11 cellular contexts compared by ENCODE assay signal in genomic region chr2:177244244-177244771, GRCh38. TPM values are rescaled to one million over a fixed set of nuclear protein-coding genes. Genes with fewer than 3 reads are reported as not detected.
A peak's percentile ranks its signal among the peaks of the same experiment; 100 is the strongest.
DNase-seq lines count a peak whose midpoint lies in the region; TF ChIP-seq lines count a peak whose summit lies in the region.
"Had no signal": no experiment of that assay in that cellular context is flagged by ENCODE, and none has a peak within 500 bp of the region (broad histone marks: within the 10 kb centered on the region; RNA-seq: fewer than 3 reads in every experiment).

No MANE protein-coding gene starts in this region.

- no peak overlapping the region for H3K27ac ChIP-seq in CD4-positive, alpha-beta memory T cell (ENCODE audit: low read depth, low read length)
- H3K27ac ChIP-seq in esophagus (ENCODE audit: low read depth in 2 of 2, low read length in 1 of 2) (peak overlapping the region; percentile 0 to 60), sigmoid colon (peak overlapping the region; percentile 43 to 91 (median 82))

- intact Hi-C loops in CD4-positive, alpha-beta memory T cell (cut with micrococcal nuclease), result no loop called here
- intact Hi-C loops in sigmoid colon (cut with DNase I), result no loop called here

- no peaks in the 10 kb centered on the region for H3K9me3 ChIP-seq in CD4-positive, alpha-beta memory T cell (ENCODE audit: control insufficient read depth in 1 of 2, low read length in 2 of 2)
- H3K9me3 ChIP-seq in esophagus (ENCODE audit: control insufficient read depth in 2 of 2, insufficient read depth in 1 of 2, low read depth in 1 of 2, low read length in 1 of 2) (no peaks in the 10 kb centered on the region), sigmoid colon (no peaks in the 10 kb centered on the region)

- DNase-seq in CD4-positive, alpha-beta memory T cell, result peak in 1 of 5 donors; percentile 54
- DNase-seq in sigmoid colon (no peak), SIG-M5 (lab: John Stamatoyannopoulos, UW) (no peak), NCI-H1105 (lab: John Stamatoyannopoulos, UW) (no peak), NCI-H1092 treated with DMSO at 0.1 percent for 48 hours (lab: John Stamatoyannopoulos, UW) (no peak)
- no peak for DNase-seq in stimulated activated CD4-positive, alpha-beta T cell treated with anti-CD3 and anti-CD28 coated beads, Interleukin-15, amount 100 ng/mL, for 24 hours
- DNase-seq: NCI-H526 treated with DMSO at 0.1 percent for 48 hours; stimulated activated CD4-positive, alpha-beta T cell treated with anti-CD3 and anti-CD28 coated beads, Interleukin-4, amount 100 ng/mL, for 4 hours had no signal

- CTCF ChIA-PET in CD4-positive, alpha-beta memory T cell (lab: Charles Lee; ENCODE audit: partially characterized antibody), result interaction anchor here (3.7 kb wide), 1 partner anchor 19 kb away, joined by 19 read pairs; the partner anchor contains the start of gene NFE2L2

- no peak for TF ChIP-seq POLR2A in sigmoid colon (IDR thresholded peaks at IDR 0.05)

- H3K27me3 Mint-ChIP-seq in CD4-positive, alpha-beta memory T cell, result no peaks in the 10 kb centered on the region
- no peaks in the 10 kb centered on the region for H3K27me3 Mint-ChIP-seq in IgD-negative memory B cell

- H3K4me3 Mint-ChIP-seq in CD4-positive, alpha-beta memory T cell, result peak overlapping the region in 4 of 8 donors; percentile 18 to 48 (median 34)
- no peak overlapping the region for H3K4me3 Mint-ChIP-seq in IgD-negative memory B cell
- H3K4me3 Mint-ChIP-seq: nephron had no signal

- peaks cover 83% of the 10 kb centered on the region for H3K4me1 ChIP-seq in CD4-positive, alpha-beta memory T cell (ENCODE audit: insufficient read depth, low read length)
- peaks cover 12 to 22% of the 10 kb centered on the region in 2 donors for H3K4me1 ChIP-seq in esophagus (ENCODE audit: control insufficient read depth in 2 of 2, insufficient read depth in 2 of 2, low read length in 1 of 2)
- H3K4me1 ChIP-seq in sigmoid colon, result peaks cover 0 to 100% (median 99%) of the 10 kb centered on the region in 4 donors

- TF ChIP-seq EP300 in sigmoid colon (IDR thresholded peaks at IDR 0.05), result no peak

- POLR2A ChIA-PET in CD4-positive, alpha-beta memory T cell (lab: Charles Lee; ENCODE audit: partially characterized antibody), result interaction anchor here (0.6 to 1.6 kb wide), 4 partner anchors 9 to 27 kb away, joined by 3 to 8 read pairs (median 3); partner anchors contain the start of gene NFE2L2

- no peak overlapping the region for H3K4me3 ChIP-seq in CD4-positive, alpha-beta memory T cell (ENCODE audit: low read length in 2 of 2)
- H3K4me3 ChIP-seq in esophagus (ENCODE audit: low read depth in 1 of 2, low read length in 2 of 2) (no peak overlapping the region), sigmoid colon (no peak overlapping the region)

- H3K9me3 Mint-ChIP-seq in CD4-positive, alpha-beta memory T cell, result no peaks in the 10 kb centered on the region
- no peaks in the 10 kb centered on the region for H3K9me3 Mint-ChIP-seq in IgD-negative memory B cell
- H3K9me3 Mint-ChIP-seq: nephron had no signal

- H3K4me1 Mint-ChIP-seq in CD4-positive, alpha-beta memory T cell, result peaks cover 63 to 96% (median 77%) of the 10 kb centered on the region in 4 donors
- peaks cover 49 to 68% (median 51%) of the 10 kb centered on the region in 3 donors for H3K4me1 Mint-ChIP-seq in IgD-negative memory B cell

- no peak for TF ChIP-seq CTCF in sigmoid colon (IDR thresholded peaks at IDR 0.05)

- H3K27me3 ChIP-seq in CD4-positive, alpha-beta memory T cell (ENCODE audit: insufficient read depth, low read length), result no peaks in the 10 kb centered on the region
- H3K27me3 ChIP-seq in esophagus (ENCODE audit: control insufficient read depth in 1 of 2, insufficient read depth in 2 of 2, low read length in 2 of 2), result no peaks in the 10 kb centered on the region
- H3K27me3 ChIP-seq in sigmoid colon, result no peaks in the 10 kb centered on the region

- WGBS in esophagus, 2 donors, result 85 to 94% methylated on average over 6 of the region's 6 CpGs
- 94 to 96% methylated on average over 6 of the region's 6 CpGs for WGBS in sigmoid colon, 2 donors

- peaks cover 10 to 27% of the 10 kb centered on the region in 2 donors for H3K36me3 Mint-ChIP-seq in CD4-positive, alpha-beta memory T cell
- no peaks in the 10 kb centered on the region for H3K36me3 Mint-ChIP-seq in IgD-negative memory B cell

- no peaks in the 10 kb centered on the region for H3K36me3 ChIP-seq in CD4-positive, alpha-beta memory T cell (ENCODE audit: insufficient read depth, low read length)
- H3K36me3 ChIP-seq in esophagus (ENCODE audit: control insufficient read depth in 2 of 2, insufficient read depth in 2 of 2, low read length in 1 of 2) (peaks cover 0 to 5% of the 10 kb centered on the region in 2 donors), sigmoid colon (no peaks in the 10 kb centered on the region)

- H3K27ac Mint-ChIP-seq in CD4-positive, alpha-beta memory T cell, result peak overlapping the region in 5 of 7 donors; percentile 23 to 81 (median 55)
- H3K27ac Mint-ChIP-seq in IgD-negative memory B cell, result peak overlapping the region in 2 of 3 donors; percentile 37 to 69

RNA-seq across cellular contexts. Expression of gene NFE2L2, which starts 20.2 kb away (rescaled TPM):
- 10 to 100 TPM; 86.9 TPM for total RNA-seq in CD4-positive, alpha-beta memory T cell
- polyA plus RNA-seq in CD4-positive, alpha-beta memory T cell, result 10 to 100 TPM; 39.6 to 63.6 TPM
- 41.7 TPM for polyA plus RNA-seq in IgD-negative memory B cell
- 100 to 1,000 TPM in 1 of 2 donors, 10 to 100 TPM in 1; 91.9 to 155 TPM for polyA plus RNA-seq in esophagus
- 100 to 1,000 TPM in 2 of 4 donors, 10 to 100 TPM in 2; 88.1 to 103 (median 98.1) TPM for total RNA-seq in sigmoid colon
- 10 to 100 TPM; 46.7 to 88.3 (median 69.7) TPM for polyA plus RNA-seq in sigmoid colon

RNA-seq across cellular contexts. Expression of gene HNRNPA3, which starts 31.7 kb away (rescaled TPM):
- total RNA-seq in CD4-positive, alpha-beta memory T cell, result 100 to 1,000 TPM; 172 to 175 TPM
- polyA plus RNA-seq in CD4-positive, alpha-beta memory T cell, result 10 to 100 TPM; 41.1 to 64.5 TPM
- polyA plus RNA-seq in IgD-negative memory B cell (55.3 TPM), esophagus (100 to 1,000 TPM; 202 to 240 TPM), sigmoid colon (100 to 1,000 TPM; 130 to 261 (median 131) TPM)
- total RNA-seq in sigmoid colon, result 10 to 100 TPM; 69.2 to 82.1 (median 74.5) TPM
